Comparison of ENCODE assay signal across 8 cellular contexts in the genomic region with DNA sequence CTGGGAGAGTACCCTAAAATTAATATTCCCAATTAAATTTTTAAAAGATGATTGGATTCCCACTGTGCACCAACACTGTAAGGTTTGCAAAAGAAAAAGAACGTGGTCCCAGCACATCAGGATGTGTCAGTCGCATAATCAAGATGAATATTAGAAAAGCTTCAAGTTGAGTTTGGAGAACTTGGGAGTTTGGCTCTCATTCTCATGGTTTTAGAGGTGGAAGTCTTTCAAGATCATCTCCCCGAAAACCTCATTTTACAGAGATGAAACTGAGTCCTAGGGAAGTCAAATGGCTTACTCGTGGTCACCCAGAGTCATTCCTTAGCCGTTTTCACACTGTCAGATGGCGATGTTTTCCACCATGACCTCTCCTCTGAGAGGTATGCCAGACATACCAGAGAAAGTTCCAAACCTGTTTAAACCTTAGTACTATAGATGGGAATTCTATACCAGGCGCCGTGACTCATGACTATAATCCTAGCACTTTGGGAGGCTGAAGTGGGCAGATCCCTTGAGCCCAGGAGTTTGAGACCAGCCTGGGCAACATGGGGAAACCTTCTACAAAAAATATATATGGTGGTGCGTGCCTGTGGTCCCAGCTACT. TPM values are rescaled to one million over a fixed set of nuclear protein-coding genes. Genes with fewer than 3 reads are reported as not detected.
DNase-seq lines count a peak whose midpoint lies in the region; ATAC-seq, FAIRE-seq and TF ChIP-seq lines count a peak whose summit lies in the region.

No MANE protein-coding gene starts in this region.

- H3K27ac Mint-ChIP-seq in glutamatergic neuron (ENCODE audit: unreplicated experiment), result peak overlapping the region; percentile 55

- FAIRE-seq in GM12892 (lab: Jason Lieb, UNC), result no peak

- intact Hi-C loops in aorta (cut with DNase I), result loop anchor here in 1 of 2 donors (5.0 kb wide), 1 partner anchor 105 kb away; no protein-coding TSS in a partner anchor

- H3K4me3 Mint-ChIP-seq in glutamatergic neuron (ENCODE audit: unreplicated experiment), result peak overlapping the region; percentile 93

- H3K27me3 ChIP-seq in HAP-1 (ENCODE audit: low read depth) (no peaks in the 10 kb centered on the region), WERI-Rb-1 (ENCODE audit: insufficient read depth, low read depth, severe bottlenecking) (no peaks in the 10 kb centered on the region), aorta (ENCODE audit: control insufficient read depth in 1 of 2, insufficient read depth in 2 of 2, low read length in 1 of 2) (no peaks in the 10 kb centered on the region)

- no peak for DNase-seq in HAP-1 (ENCODE audit: low spot score in 2 of 2)
- no peak for DNase-seq in WERI-Rb-1
- DNase-seq in glutamatergic neuron, result no peak
- no peak for DNase-seq in GM12892 (ENCODE audit: insufficient read length)
- no peak for DNase-seq in aorta
- no peak for DNase-seq in omental fat pad (ENCODE audit: low spot score)

- no peaks in the 10 kb centered on the region; the same call in 1 of the 2 replicates for H3K9me3 ChIP-seq in HAP-1
- H3K9me3 ChIP-seq in WERI-Rb-1 (ENCODE audit: severe bottlenecking), result peaks cover 17% of the 10 kb centered on the region
- no peaks in the 10 kb centered on the region for H3K9me3 ChIP-seq in aorta (ENCODE audit: control insufficient read depth, low read length)

- H3K27me3 Mint-ChIP-seq in glutamatergic neuron (ENCODE audit: unreplicated experiment), result peaks cover 4% of the 10 kb centered on the region

- H3K4me1 ChIP-seq in HAP-1, result peaks cover 6% of the 10 kb centered on the region
- H3K4me1 ChIP-seq in aorta (ENCODE audit: control insufficient read depth in 1 of 2, insufficient read depth in 2 of 2, low read length in 2 of 2), result no peaks in the 10 kb centered on the region

- H3K36me3 ChIP-seq in HAP-1 (replicated peaks), result peaks cover 17% of the 10 kb centered on the region
- H3K36me3 ChIP-seq in WERI-Rb-1, result peaks cover 37% of the 10 kb centered on the region
- no peaks in the 10 kb centered on the region for H3K36me3 ChIP-seq in aorta (ENCODE audit: control insufficient read depth in 1 of 2, insufficient read depth in 2 of 2, low read length in 1 of 2)

- H3K9me3 Mint-ChIP-seq in glutamatergic neuron (ENCODE audit: unreplicated experiment), result peaks cover 9% of the 10 kb centered on the region

- peaks cover 4% of the 10 kb centered on the region for H3K36me3 Mint-ChIP-seq in glutamatergic neuron (ENCODE audit: unreplicated experiment)

- in situ Hi-C loops in HAP-1 (cut with MboI; ENCODE audit: low sequenced_read_pairs), result no loop called here

- H3K27ac ChIP-seq in WERI-Rb-1 (no peak overlapping the region; the same call in 1 of the 2 replicates), skin epidermis (peak overlapping the region in 19 of 21 experiments; percentile 93 to 99 (median 97)), aorta (ENCODE audit: low read depth in 1 of 2, low read length in 2 of 2) (no peak overlapping the region)

- ATAC-seq in aorta (ENCODE audit: low FRiP score), result no peak
- ATAC-seq in omental fat pad (ENCODE audit: low FRiP score), result no peak
- ATAC-seq in GM18517 (IDR thresholded peaks at IDR 0.05; ENCODE audit: unreplicated experiment), result no peak

- TF ChIP-seq CTCF in WERI-Rb-1 (IDR thresholded peaks at IDR 0.05; ENCODE audit: low read depth, low read length) (no peak), glutamatergic neuron (IDR thresholded peaks at IDR 0.05; ENCODE audit: partially characterized antibody, unreplicated experiment) (no peak), omental fat pad (IDR thresholded peaks at IDR 0.05) (no peak)

- 67 to 71% methylated on average over 9 of the region's 9 CpGs for WGBS in aorta, 2 donors

- H3K4me3 ChIP-seq in HAP-1, result peak overlapping the region; percentile 72
- H3K4me3 ChIP-seq in WERI-Rb-1 (ENCODE audit: low read depth, low read length), result peak overlapping the region; percentile 78
- peak overlapping the region; percentile 70 to 96 (median 88) for H3K4me3 ChIP-seq in skin epidermis
- peak overlapping the region in 1 of 2 donors; percentile 91 for H3K4me3 ChIP-seq in aorta (ENCODE audit: low read length in 2 of 2)

- peaks cover 7% of the 10 kb centered on the region for H3K4me1 Mint-ChIP-seq in glutamatergic neuron (ENCODE audit: low read depth, unreplicated experiment)

- no peak for TF ChIP-seq POLR2A in GM12892 (IDR thresholded peaks at IDR 0.05; ENCODE audit: low read depth, low read length)

RNA-seq across cellular contexts. Expression of a gene that starts 1.2 kb away (rescaled TPM):
- total RNA-seq in glutamatergic neuron (ENCODE audit: unreplicated experiment) (104 TPM), aorta (10 to 100 TPM; 79.2 to 99.8 TPM), omental fat pad (100 to 1,000 TPM in 3 of 4 donors, 10 to 100 TPM in 1; 72.8 to 330 (median 113) TPM)
- polyA plus RNA-seq in GM12892 (2012; ENCODE audit: missing spikeins), result 29.6 TPM
- polyA plus RNA-seq in aorta, result 10 to 100 TPM; 17.2 to 19.2 TPM

Comparison
In these comparisons a context has a peak if more than half of its experiments do, and no peak if none do; other contexts are left out.
1. H3K27ac ChIP-seq: peak in skin epidermis (19 of 21); none in WERI-Rb-1 (single experiment) and aorta (0 of 2).